Comparison of ENCODE assay signal across 9 cellular contexts in genomic region chr19:39754544-39754943, GRCh38. TPM values are rescaled to one million over a fixed set of nuclear protein-coding genes. Genes with fewer than 3 reads are reported as not detected.
"Had no signal": no experiment of that assay in that cellular context is flagged by ENCODE, and none has a peak within 500 bp of the region (broad histone marks: within the 10 kb centered on the region; RNA-seq: fewer than 3 reads in every experiment).

No MANE protein-coding gene starts in this region.

- H2AFZ ChIP-seq: GM23248 had no signal

- H3K27ac ChIP-seq: GM23248, KMS-11 had no signal

- H3K4me3 ChIP-seq: GM23248 had no signal

- DNase-seq: GM23248, GOT3, H9, HCEC 1CT, KBM-7 had no signal

- H3K4me2 ChIP-seq: KMS-11 had no signal

- FAIRE-seq: H54, HTR-8/SVneo had no signal

- H3K9ac ChIP-seq: GM23248, KMS-11 had no signal

RNA-seq across cellular contexts. Expression of gene CLC, which starts 16.7 kb away (rescaled TPM):
- total RNA-seq: GM23248, HT-29 had no signal
- polyA plus RNA-seq: GM23248 had no signal

RNA-seq across cellular contexts. Expression of gene LEUTX, which starts 24.1 kb away (rescaled TPM):
- total RNA-seq: GM23248, H9, HT-29 had no signal
- polyA plus RNA-seq: GM23248 had no signal

RNA-seq across cellular contexts. Expression of gene LGALS14, which starts 50.3 kb away (rescaled TPM):
- total RNA-seq: GM23248, H9, HT-29 had no signal
- polyA plus RNA-seq: GM23248 had no signal
